In genomic region chr14:94478420-94478819, GRCh38 we compare ENCODE assay signal across 1 cellular context.
TF ChIP-seq lines count a peak whose summit lies in the region.

No MANE protein-coding gene starts in this region.

TF ChIP-seq in SK-N-SH, 30 proteins besides CTCF, POLR2A, EP300 and RAD21:
- TF ChIP-seq USF2 (IDR thresholded peaks at IDR 0.05; ENCODE audit: borderline replicate concordance, low read depth, low read length) (no peak), USF1 (IDR thresholded peaks at IDR 0.05; ENCODE audit: borderline replicate concordance, low read depth) (no peak), FOXM1 (IDR thresholded peaks at IDR 0.05; ENCODE audit: low read depth) (no peak), TEAD4 (IDR thresholded peaks at IDR 0.05; ENCODE audit: borderline replicate concordance, insufficient read depth) (no peak), CHD2 (IDR thresholded peaks at IDR 0.05; ENCODE audit: low read length, partially characterized antibody) (no peak), YY1 (IDR thresholded peaks at IDR 0.05; ENCODE audit: low read depth) (no peak), GABPA (IDR thresholded peaks at IDR 0.05; ENCODE audit: low read depth) (no peak), REST (IDR thresholded peaks at IDR 0.05; ENCODE audit: low read depth, low read length) (no peak)
